In genomic region chr16:23509763-23510153, GRCh38 we compare ENCODE assay signal across 8 cellular contexts. TPM values are rescaled to one million over a fixed set of nuclear protein-coding genes. Genes with fewer than 3 reads are reported as not detected.
DNase-seq lines count a peak whose midpoint lies in the region; ATAC-seq and TF ChIP-seq lines count a peak whose summit lies in the region.

No MANE protein-coding gene starts in this region.

- ATAC-seq in GM21360 (IDR thresholded peaks at IDR 0.05; ENCODE audit: unreplicated experiment) = peak; percentile 3
- peak in 3 of 4 donors; percentile 25 to 59 (median 38) for ATAC-seq in heart left ventricle
- no peak for ATAC-seq in HG02884 (IDR thresholded peaks at IDR 0.05; ENCODE audit: unreplicated experiment)

- WGBS in heart left ventricle, 4 donors = 0% methylated on average over 12 to 17 of the region's 17 CpGs

- H3K4me1 Mint-ChIP-seq in activated naive CD4-positive, alpha-beta T cell treated with anti-CD3 and anti-CD28 coated beads, Interleukin-2, amount 10 ng/mL, durations not matched to agents 7 days and 5 days = peaks cover 66% of the 10 kb centered on the region
- peaks cover 15% of the 10 kb centered on the region for H3K4me1 Mint-ChIP-seq in progenitor cell of endocrine pancreas (ENCODE audit: low read depth)

- peaks cover 4 to 46% (median 18%) of the 10 kb centered on the region in 12 donors for H3K4me1 ChIP-seq in heart left ventricle

- no peaks in the 10 kb centered on the region for H3K9me3 Mint-ChIP-seq in activated naive CD4-positive, alpha-beta T cell treated with anti-CD3 and anti-CD28 coated beads, Interleukin-2, amount 10 ng/mL, durations not matched to agents 7 days and 5 days
- no peaks in the 10 kb centered on the region for H3K9me3 Mint-ChIP-seq in progenitor cell of endocrine pancreas (ENCODE audit: low read depth)

- DNase-seq in AG10803 (ENCODE audit: low read depth) (peak; percentile 24), NCI-H524 (lab: John Stamatoyannopoulos, UW) (peak; percentile 78 to 92), heart left ventricle (peak in 4 of 5 donors; percentile 32 to 45 (median 40)), progenitor cell of endocrine pancreas (ENCODE audit: low spot score, unreplicated experiment) (no peak), NCI-H2196 (lab: John Stamatoyannopoulos, UW; ENCODE audit: unreplicated experiment) (no peak)
- peak; percentile 57 for DNase-seq in activated naive CD4-positive, alpha-beta T cell treated with anti-CD3 and anti-CD28 coated beads, Interleukin-2, amount 10 ng/mL, durations not matched to agents 7 days and 5 days

- CTCF ChIA-PET in activated naive CD4-positive, alpha-beta T cell treated with anti-CD3 and anti-CD28 coated beads, Interleukin-2, amount 10 ng/mL, durations not matched to agents 7 days and 5 days (lab: Charles Lee) = interaction anchor here (0.6 to 1.1 kb wide), 3 partner anchors 33 to 87 kb away, joined by 3 read pairs; no protein-coding TSS in a partner anchor

- no peaks in the 10 kb centered on the region for H3K9me3 ChIP-seq in heart left ventricle

- no peaks in the 10 kb centered on the region for H3K27me3 ChIP-seq in heart left ventricle

- H3K27me3 Mint-ChIP-seq in activated naive CD4-positive, alpha-beta T cell treated with anti-CD3 and anti-CD28 coated beads, Interleukin-2, amount 10 ng/mL, durations not matched to agents 7 days and 5 days = peaks cover 3% of the 10 kb centered on the region
- no peaks in the 10 kb centered on the region for H3K27me3 Mint-ChIP-seq in progenitor cell of endocrine pancreas

- TF ChIP-seq CTCF in AG10803 (conservative IDR thresholded peaks at IDR 0.05; ENCODE audit: low read length) (no peak), heart left ventricle (IDR thresholded peaks at IDR 0.05) (no peak), progenitor cell of endocrine pancreas (IDR thresholded peaks at IDR 0.05; ENCODE audit: unreplicated experiment) (no peak)

- H3K36me3 Mint-ChIP-seq in activated naive CD4-positive, alpha-beta T cell treated with anti-CD3 and anti-CD28 coated beads, Interleukin-2, amount 10 ng/mL, durations not matched to agents 7 days and 5 days = peaks cover 19% of the 10 kb centered on the region
- peaks cover 5% of the 10 kb centered on the region for H3K36me3 Mint-ChIP-seq in progenitor cell of endocrine pancreas (ENCODE audit: insufficient read depth)

- H3K27ac Mint-ChIP-seq in activated naive CD4-positive, alpha-beta T cell treated with anti-CD3 and anti-CD28 coated beads, Interleukin-2, amount 10 ng/mL, durations not matched to agents 7 days and 5 days = peak overlapping the region; percentile 90
- H3K27ac Mint-ChIP-seq in progenitor cell of endocrine pancreas = peak overlapping the region; percentile 81

- no peak for TF ChIP-seq POLR2A in heart left ventricle (IDR thresholded peaks at IDR 0.05)

- H3K36me3 ChIP-seq in heart left ventricle = peaks cover 0 to 6% (median 0%) of the 10 kb centered on the region in 9 donors

- H3K4me3 ChIP-seq in AG10803 (ENCODE audit: low read length) (peak overlapping the region; percentile 78), heart left ventricle (peak overlapping the region; percentile 65 to 98 (median 78))

- intact Hi-C loops in heart left ventricle (cut with DNase I) = loop anchor here in 5 of 10 donors (2.0 to 10.0 kb wide), 4 partner anchors 47 to 88 kb away; partner anchors contain the start of genes EARS2 (in 3 of the 5), UBFD1 (in 3 of the 5), COG7 (in 1 of the 5) and NDUFAB1 (in 1 of the 5)

- H3K4me3 Mint-ChIP-seq in activated naive CD4-positive, alpha-beta T cell treated with anti-CD3 and anti-CD28 coated beads, Interleukin-2, amount 10 ng/mL, durations not matched to agents 7 days and 5 days = peak overlapping the region; percentile 77
- H3K4me3 Mint-ChIP-seq in progenitor cell of endocrine pancreas (ENCODE audit: low read depth) = peak overlapping the region; percentile 82

- peak overlapping the region; percentile 27 to 92 (median 85) for H3K27ac ChIP-seq in heart left ventricle

RNA-seq across cellular contexts. Expression of gene GGA2, which starts 0.5 kb away (rescaled TPM):
- total RNA-seq in heart left ventricle (10 to 100 TPM; 30.8 to 73.8 (median 47.5) TPM), progenitor cell of endocrine pancreas (87.5 and 89.9 TPM in 2 replicates)
- polyA plus RNA-seq in heart left ventricle = 10 to 100 TPM; 17.9 to 20.0 TPM

RNA-seq across cellular contexts. Expression of gene EARS2, which starts 47.4 kb away (rescaled TPM):
- 10 to 100 TPM; 12.2 to 37.0 (median 21.5) TPM for total RNA-seq in heart left ventricle
- polyA plus RNA-seq in heart left ventricle = 10 to 100 TPM; 16.7 to 22.8 TPM
- total RNA-seq in progenitor cell of endocrine pancreas = 24.7 and 26.6 TPM in 2 replicates

RNA-seq across cellular contexts. Expression of gene UBFD1, which starts 47.8 kb away (rescaled TPM):
- 100 to 1,000 TPM in 2 of 9 donors, 10 to 100 TPM in 7; 42.0 to 116 (median 57.7) TPM for total RNA-seq in heart left ventricle
- 10 to 100 TPM; 17.9 to 40.2 TPM for polyA plus RNA-seq in heart left ventricle
- total RNA-seq in progenitor cell of endocrine pancreas = 101 and 106 TPM in 2 replicates

RNA-seq across cellular contexts. Expression of gene COG7, which starts 56.8 kb away (rescaled TPM):
- total RNA-seq in heart left ventricle = 10 to 100 TPM in 7 of 9 donors, 1 to 10 TPM in 2; 7.8 to 16.8 (median 12.2) TPM
- 10 to 100 TPM; 11.1 to 12.4 TPM for polyA plus RNA-seq in heart left ventricle
- total RNA-seq in progenitor cell of endocrine pancreas = 24.9 and 28.3 TPM in 2 replicates

Comparison
In these comparisons a context has a peak if more than half of its experiments do, and no peak if none do; other contexts are left out.
1. DNase-seq: peak in AG10803 (single experiment), NCI-H524 (2 of 2), activated naive CD4-positive, alpha-beta T cell treated with anti-CD3 and anti-CD28 coated beads, Interleukin-2, amount 10 ng/mL, durations not matched to agents 7 days and 5 days (single experiment) and heart left ventricle (4 of 5); none in progenitor cell of endocrine pancreas (single experiment) and NCI-H2196 (single experiment).